ENCODE assay signal across 10 cellular contexts in the genomic region with DNA sequence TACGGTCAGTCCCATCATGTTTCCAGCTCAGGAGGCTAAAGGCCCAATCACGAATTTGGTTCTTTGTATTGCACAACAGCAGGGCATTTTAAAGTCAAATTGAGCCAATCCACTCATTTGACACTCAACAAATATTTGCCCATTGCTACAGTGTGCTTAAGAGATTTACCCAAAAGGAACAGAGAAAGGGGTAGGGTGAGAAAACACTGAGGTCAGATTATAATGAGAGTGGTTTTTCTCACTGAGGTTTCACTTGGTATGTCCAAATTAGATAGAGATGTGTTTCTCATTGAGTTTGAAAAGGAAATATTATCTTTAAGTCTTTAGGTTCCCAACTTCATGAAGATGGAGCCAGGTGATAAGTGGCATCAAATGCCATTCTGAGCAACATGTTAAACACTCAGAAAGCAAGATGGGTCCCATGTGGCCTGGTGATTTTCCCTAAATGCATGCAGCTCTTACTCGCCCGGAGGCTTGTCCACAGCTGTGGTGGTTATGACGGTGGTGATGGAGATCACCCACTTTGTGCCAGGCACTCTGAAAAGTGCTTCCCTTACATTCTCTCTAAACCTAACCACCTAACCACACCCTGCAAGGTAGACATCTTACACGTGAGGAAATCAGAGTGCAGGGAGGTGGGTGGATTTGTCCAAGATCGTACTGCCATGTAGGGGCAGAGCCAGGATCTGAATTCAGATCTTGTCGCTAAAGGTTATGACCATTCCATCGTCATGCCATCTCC. TPM values are rescaled to one million over a fixed set of nuclear protein-coding genes. Genes with fewer than 3 reads are reported as not detected.
DNase-seq lines count a peak whose midpoint lies in the region; ATAC-seq, FAIRE-seq and TF ChIP-seq lines count a peak whose summit lies in the region.
"Had no signal": no experiment of that assay in that cellular context is flagged by ENCODE, and none has a peak within 500 bp of the region (broad histone marks: within the 10 kb centered on the region; RNA-seq: fewer than 3 reads in every experiment).

No MANE protein-coding gene starts in this region.

- TF ChIP-seq CTCF in GM13976 (IDR thresholded peaks at IDR 0.05; ENCODE audit: borderline replicate concordance, control extremely low read depth, extremely low read depth, insufficient read depth, missing control alignments) (no peak), lung (IDR thresholded peaks at IDR 0.05; ENCODE audit: control extremely low read depth, extremely low read depth) (no peak)

- in situ Hi-C loops in GM13976 (cut with MboI; ENCODE audit: low sequenced_read_pairs, unreplicated experiment) = loop anchor here (25.0 kb wide), 1 partner anchor 589 kb away; no protein-coding TSS in a partner anchor

- no peaks in the 10 kb centered on the region for H3K9me3 ChIP-seq in lung (ENCODE audit: control insufficient read depth in 2 of 2, insufficient read depth in 1 of 2, low read length in 1 of 2)

- 67 to 89% methylated on average over 9 of the region's 9 CpGs for WGBS in lung, 2 donors

- H3K27me3 ChIP-seq in lung (ENCODE audit: control insufficient read depth, insufficient read depth) = no peaks in the 10 kb centered on the region

- ATAC-seq in GM21576 (IDR thresholded peaks at IDR 0.05; ENCODE audit: unreplicated experiment) = peak; percentile 29
- peak; percentile 51 for ATAC-seq in lung (ENCODE audit: insufficient read depth, low FRiP score)
- no peak for ATAC-seq in GM21528 (IDR thresholded peaks at IDR 0.05; ENCODE audit: low FRiP score, unreplicated experiment)

- peak overlapping the region in 1 of 2 donors; percentile 39 for H3K27ac ChIP-seq in lung (ENCODE audit: low read depth in 1 of 2, low read length in 1 of 2)
- H3K27ac ChIP-seq: coronary artery had no signal

- no peaks in the 10 kb centered on the region for H3K36me3 ChIP-seq in lung (ENCODE audit: control insufficient read depth in 2 of 2, insufficient read depth in 2 of 2, low read length in 2 of 2)

- FAIRE-seq in HTR-8/SVneo (lab: Jason Lieb, UNC) = no peak

- DNase-seq in GM13976 (ENCODE audit: low spot score) = peak; percentile 55
- DNase-seq in NCI-H345 treated with DMSO at 0.1 percent for 48 hours (lab: John Stamatoyannopoulos, UW; ENCODE audit: unreplicated experiment) = peak; percentile 38
- DNase-seq in lung (ENCODE audit: low spot score) = no peak
- no peak for DNase-seq in RKO (ENCODE audit: low spot score)
- no peak for DNase-seq in HTR-8/SVneo (ENCODE audit: insufficient read length, low spot score)
- DNase-seq in occipital lobe (lab: John Stamatoyannopoulos, UW) = no peak
- DNase-seq: KG1 had no signal

- H3K4me3 ChIP-seq in lung = no peak overlapping the region
- H3K4me3 ChIP-seq: coronary artery had no signal

- peaks cover 0 to 16% of the 10 kb centered on the region in 2 donors for H3K4me1 ChIP-seq in lung (ENCODE audit: control insufficient read depth in 2 of 2, insufficient read depth in 2 of 2, low read length in 2 of 2)

RNA-seq across cellular contexts. Expression of gene USP3, which starts 31.2 kb away (rescaled TPM):
- 10 to 100 TPM; 70.1 to 95.5 TPM for total RNA-seq in lung
- polyA plus RNA-seq in lung = 10 to 100 TPM; 29.1 to 29.8 TPM
- total RNA-seq in occipital lobe = 86.4 TPM

Comparison
In these comparisons a context has a peak if more than half of its experiments do, and no peak if none do; other contexts are left out.
1. DNase-seq: peak in GM13976 (single experiment) and NCI-H345 treated with DMSO at 0.1 percent for 48 hours (single experiment); none in lung (single experiment), RKO (single experiment), HTR-8/SVneo (single experiment) and occipital lobe (single experiment).